ENCODE assay signal across 8 cellular contexts in genomic region chr16:56657555-56658430, GRCh38.
DNase-seq lines count a peak whose midpoint lies in the region; ATAC-seq and TF ChIP-seq lines count a peak whose summit lies in the region.

Gene MT1F, plus strand, starts transcription at chr16:56657959. Its CDS starts 100 bp downstream, at chr16:56658059.

- no peak for ATAC-seq in GM18498 (IDR thresholded peaks at IDR 0.05; ENCODE audit: unreplicated experiment)
- ATAC-seq in HG02852 (IDR thresholded peaks at IDR 0.05; ENCODE audit: unreplicated experiment): no peak

- peak within 1 kb of the TSS; percentile 31 for H3K4me3 ChIP-seq in GM12865 (ENCODE audit: low read depth, low read length)

- DNase-seq in GM12865 (ENCODE audit: low read depth) (peak; percentile 33), NCI-H187 (lab: John Stamatoyannopoulos, UW) (peak; percentile 18 to 63), cerebellar cortex (ENCODE audit: low spot score) (peak; percentile 86)
- peak; percentile 45 for DNase-seq in activated CD4-positive, alpha-beta T cell treated with anti-CD3 and anti-CD28 coated beads for 1 hour
- DNase-seq in stimulated activated CD4-positive, alpha-beta T cell treated with anti-CD3 and anti-CD28 coated beads, Interleukin-1b, Interleukin-23, amount 100 ng/mL, for 24 hours (ENCODE audit: low read depth in 4 of 4, low spot score in 1 of 4): peak in 3 of 4 experiments; percentile 51 to 67 (median 63)

- no peak for TF ChIP-seq CTCF in GM12865 (IDR thresholded peaks at IDR 0.05; ENCODE audit: insufficient read depth, low read depth, low read length, missing control alignments)

- peaks cover 4% of the 10 kb centered on the region for H3K27me3 ChIP-seq in layer of hippocampus (ENCODE audit: control insufficient read depth, insufficient read depth, low read length)

- H3K27ac ChIP-seq in layer of hippocampus (ENCODE audit: low read depth, low read length): peak within 1 kb of the TSS; percentile 42

Comparison
In these comparisons a context has a peak if more than half of its experiments do, and no peak if none do; other contexts are left out.
1. DNase-seq: peak in every context shown above with its lines; median percentile 86 in cerebellar cortex; 63 in stimulated activated CD4-positive, alpha-beta T cell treated with anti-CD3 and anti-CD28 coated beads, Interleukin-1b, Interleukin-23, amount 100 ng/mL, for 24 hours; 45 in activated CD4-positive, alpha-beta T cell treated with anti-CD3 and anti-CD28 coated beads for 1 hour; 40 in NCI-H187; 33 in GM12865.